In genomic region chr5:112738180-112738560, GRCh38 we compare ENCODE assay signal across 8 cellular contexts. TPM values are rescaled to one million over a fixed set of nuclear protein-coding genes. Genes with fewer than 3 reads are reported as not detected.
DNase-seq lines count a peak whose midpoint lies in the region; ATAC-seq and TF ChIP-seq lines count a peak whose summit lies in the region.

No MANE protein-coding gene starts in this region.

- peak overlapping the region; percentile 81 for H3K27ac Mint-ChIP-seq in mesothelial cell of epicardium

- peak overlapping the region; percentile 96 for H3K4me3 Mint-ChIP-seq in mesothelial cell of epicardium

- H3K27me3 ChIP-seq in RWPE2 (ENCODE audit: insufficient read depth, poor library complexity, severe bottlenecking) (no peaks in the 10 kb centered on the region), vagina (no peaks in the 10 kb centered on the region)
- H3K27me3 ChIP-seq in effector memory CD4-positive, alpha-beta T cell (replicated peaks; ENCODE audit: control insufficient read depth, insufficient read depth, low read length, poor library complexity, severe bottlenecking), result no peaks in the 10 kb centered on the region

- H3K36me3 ChIP-seq in RWPE2 (ENCODE audit: low read depth) (no peaks in the 10 kb centered on the region), vagina (no peaks in the 10 kb centered on the region)
- no peaks in the 10 kb centered on the region for H3K36me3 ChIP-seq in effector memory CD4-positive, alpha-beta T cell (ENCODE audit: control insufficient read depth, insufficient read depth, low read length)

- ATAC-seq in HG02870 (IDR thresholded peaks at IDR 0.05; ENCODE audit: unreplicated experiment) (peak; percentile 19), RWPE2 (ENCODE audit: low read depth) (peak; percentile 26; the same call in 2 of the 3 replicates)

- no peaks in the 10 kb centered on the region for H3K27me3 Mint-ChIP-seq in mesothelial cell of epicardium (ENCODE audit: low read depth)

- H3K4me1 Mint-ChIP-seq in mesothelial cell of epicardium, result peaks cover 12% of the 10 kb centered on the region

- TF ChIP-seq CTCF in RWPE2 (IDR thresholded peaks at IDR 0.05; ENCODE audit: poor library complexity, severe bottlenecking) (no peak), mesothelial cell of epicardium (IDR thresholded peaks at IDR 0.05; ENCODE audit: unreplicated experiment) (no peak), vagina (IDR thresholded peaks at IDR 0.05) (no peak)

- DNase-seq in NCI-H2171 treated with DMSO at 0.1 percent for 48 hours (lab: John Stamatoyannopoulos, UW), result peak; percentile 9
- no peak for DNase-seq in NCI-H2171 (lab: John Stamatoyannopoulos, UW)
- DNase-seq in RWPE2 (ENCODE audit: low spot score), result no peak
- no peak for DNase-seq in effector memory CD4-positive, alpha-beta T cell
- DNase-seq in mesothelial cell of epicardium (ENCODE audit: low spot score in 2 of 2, unreplicated experiment in 2 of 2), result no peak
- DNase-seq in vagina (ENCODE audit: extremely low spot score in 2 of 2), result no peak
- DNase-seq in OCI-M2 (lab: John Stamatoyannopoulos, UW; ENCODE audit: unreplicated experiment), result no peak

- no peaks in the 10 kb centered on the region for H3K36me3 Mint-ChIP-seq in mesothelial cell of epicardium

- H3K9me3 Mint-ChIP-seq in mesothelial cell of epicardium, result no peaks in the 10 kb centered on the region

- peaks cover 26% of the 10 kb centered on the region for H3K4me1 ChIP-seq in RWPE2 (ENCODE audit: insufficient read depth, poor library complexity, severe bottlenecking)
- H3K4me1 ChIP-seq in effector memory CD4-positive, alpha-beta T cell (ENCODE audit: control insufficient read depth, insufficient read depth, low read length, poor library complexity, severe bottlenecking), result peaks cover 3% of the 10 kb centered on the region
- H3K4me1 ChIP-seq in vagina, result peaks cover 17% of the 10 kb centered on the region

- no peaks in the 10 kb centered on the region for H3K9me3 ChIP-seq in RWPE2 (ENCODE audit: severe bottlenecking)
- H3K9me3 ChIP-seq in effector memory CD4-positive, alpha-beta T cell (ENCODE audit: control insufficient read depth, low read length), result no peaks in the 10 kb centered on the region
- no peaks in the 10 kb centered on the region for H3K9me3 ChIP-seq in vagina

- H3K27ac ChIP-seq in RWPE2 (ENCODE audit: poor library complexity, severe bottlenecking) (peak overlapping the region; percentile 5), vagina (peak overlapping the region; percentile 64)
- no peak overlapping the region for H3K27ac ChIP-seq in effector memory CD4-positive, alpha-beta T cell (ENCODE audit: insufficient read depth, low read length, poor library complexity, severe bottlenecking)

- H3K4me3 ChIP-seq in RWPE2 (ENCODE audit: severe bottlenecking) (peak overlapping the region; percentile 43), vagina (peak overlapping the region; percentile 62 to 69)
- H3K4me3 ChIP-seq in effector memory CD4-positive, alpha-beta T cell (ENCODE audit: insufficient read depth, low read depth, low read length, poor library complexity, severe bottlenecking), result peak overlapping the region; percentile 72

- TF ChIP-seq POLR2A in vagina (IDR thresholded peaks at IDR 0.05), result no peak

- intact Hi-C loops in vagina (cut with DNase I), result no loop called here

RNA-seq across cellular contexts. Expression of gene APC, which starts 0.5 kb away (rescaled TPM):
- total RNA-seq in mesothelial cell of epicardium (53.7 to 56.3 TPM (median 54.6 TPM) in 3 replicates), vagina (92.8 TPM)
